10 cellular contexts compared by ENCODE assay signal in the genomic region with DNA sequence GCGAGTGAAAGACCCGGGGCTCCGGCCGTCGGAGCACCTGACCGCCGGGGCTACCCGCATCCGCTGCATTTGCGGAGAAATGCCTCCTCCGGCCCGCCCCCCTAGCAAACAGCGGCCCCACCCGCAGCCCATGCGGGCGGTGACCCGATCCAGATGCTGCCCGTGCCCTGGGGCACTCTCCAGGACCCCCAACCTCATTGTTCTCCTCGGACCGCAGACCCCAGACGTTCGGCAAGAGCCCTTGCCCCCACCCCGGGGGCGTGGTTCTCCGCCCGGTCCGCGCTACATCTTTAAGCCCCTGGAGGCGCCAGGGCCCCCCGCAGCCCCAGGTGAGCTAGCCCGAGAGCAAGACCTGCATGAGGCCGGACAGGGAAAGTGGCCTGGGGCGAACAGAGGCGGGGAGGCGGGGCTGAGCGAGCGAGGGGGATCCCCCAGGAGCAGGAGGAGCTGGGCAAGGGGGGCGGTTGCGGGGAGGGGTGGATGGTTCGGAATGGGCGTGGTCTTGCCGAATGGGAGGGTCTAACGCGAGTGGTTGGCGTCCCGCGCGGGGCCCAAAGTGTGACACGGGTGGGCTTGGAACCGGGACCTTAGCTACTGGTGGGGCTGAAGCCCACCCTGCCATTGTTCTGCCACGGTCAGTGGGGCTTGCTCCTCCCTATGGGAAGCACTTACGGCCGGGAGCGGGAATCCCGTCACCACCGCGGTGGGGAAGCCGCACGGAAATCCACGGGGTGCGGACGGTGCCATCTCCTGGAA. TPM values are rescaled to one million over a fixed set of nuclear protein-coding genes. Genes with fewer than 3 reads are reported as not detected.
A peak's percentile ranks its signal among the peaks of the same experiment; 100 is the strongest.
DNase-seq lines count a peak whose midpoint lies in the region; ATAC-seq, FAIRE-seq and TF ChIP-seq lines count a peak whose summit lies in the region.
"Had no signal": no experiment of that assay in that cellular context is flagged by ENCODE, and none has a peak within 500 bp of the region (broad histone marks: within the 10 kb centered on the region; RNA-seq: fewer than 3 reads in every experiment).

No MANE protein-coding gene starts in this region.

- POLR2A ChIA-PET in K562 (lab: Yijun Ruan, JAX) = interaction anchor here (0.6 to 0.9 kb wide), 3 partner anchors 8 to 266 kb away, joined by 3 to 4 read pairs (median 4); no protein-coding TSS in a partner anchor

- H3K4me1 Mint-ChIP-seq in naive B cell = peaks cover 24 to 35% (median 30%) of the 10 kb centered on the region in 3 donors
- peaks cover 8% of the 10 kb centered on the region for H3K4me1 Mint-ChIP-seq in type B pancreatic cell (ENCODE audit: unreplicated experiment)

- TF ChIP-seq CTCF in heart left ventricle (IDR thresholded peaks at IDR 0.05) = no peak
- no peak for TF ChIP-seq CTCF in K562 (IDR thresholded peaks at IDR 0.05 in 2 of 3, conservative IDR thresholded peaks at IDR 0.05 in 1 of 3; ENCODE audit: insufficient read depth in 2 of 3, low read depth in 1 of 3, low read length in 3 of 3)
- no peak for TF ChIP-seq CTCF in type B pancreatic cell (conservative IDR thresholded peaks at IDR 0.05)
- no peak for TF ChIP-seq CTCF in dorsolateral prefrontal cortex (IDR thresholded peaks at IDR 0.05 in 54 of 56, conservative IDR thresholded peaks at IDR 0.05 in 2 of 56; ENCODE audit: low read depth in 1 of 56, partially characterized antibody in 56 of 56)

- H3K36me3 Mint-ChIP-seq in naive B cell (no peaks in the 10 kb centered on the region), type B pancreatic cell (no peaks in the 10 kb centered on the region)

- TF ChIP-seq RAD21 in K562 (CRISPR knock-in tag; conservative IDR thresholded peaks at IDR 0.05 in 1 of 2, IDR thresholded peaks at IDR 0.05 in 1 of 2) = no peak

- TF ChIP-seq EP300 in K562 (IDR thresholded peaks at IDR 0.05; ENCODE audit: low read length) = no peak

- 2 to 7% (median 2%) methylated on average over 28 to 62 of the region's 62 CpGs for WGBS in heart left ventricle, 4 donors
- 71% methylated on average over 50 of the region's 62 CpGs for WGBS in K562 (ENCODE audit: insufficient coverage, low coverage, missing lambda C conversion rate)

- H3K36me3 ChIP-seq in heart left ventricle = no peaks in the 10 kb centered on the region
- no peaks in the 10 kb centered on the region for H3K36me3 ChIP-seq in K562 (ENCODE audit: control insufficient read depth, insufficient read depth, low read length)

- DNase-seq in heart left ventricle (no peak), Right ventricle myocardium superior (no peak), K562 (ENCODE audit: extremely low read depth in 1 of 4, low spot score in 3 of 4) (no peak), naive B cell (peak; percentile 49), type B pancreatic cell (ENCODE audit: extremely low spot score, unreplicated experiment) (no peak), NCI-H1417 treated with DMSO at 0.1 percent for 48 hours (lab: John Stamatoyannopoulos, UW) (no peak), dorsolateral prefrontal cortex (no peak)

- H3K9me3 Mint-ChIP-seq in naive B cell (peaks cover 0 to 1% (median 0%) of the 10 kb centered on the region in 7 donors), type B pancreatic cell (no peaks in the 10 kb centered on the region)

- peak overlapping the region; percentile 69 to 92 (median 84) for H3K4me3 Mint-ChIP-seq in naive B cell
- H3K4me3 Mint-ChIP-seq in type B pancreatic cell = peak overlapping the region; percentile 74

- H3K27ac Mint-ChIP-seq in naive B cell = peak overlapping the region in 3 of 6 donors; percentile 60 to 79 (median 70)
- no peak overlapping the region for H3K27ac Mint-ChIP-seq in type B pancreatic cell

- intact Hi-C loops in heart left ventricle (cut with DNase I) (loop anchor here in 3 of 10 donors (5.0 kb wide), 4 partner anchors 73 to 253 kb away; a partner anchor contains a TSS), Right ventricle myocardium superior (cut with DNase I) (loop anchor here (10.0 kb wide), 1 partner anchor 75 kb away; a partner anchor contains a TSS), K562 (cut with micrococcal nuclease) (no loop called here), dorsolateral prefrontal cortex (cut with DNase I) (loop anchor here in 1 of 2 donors (10.0 kb wide), 1 partner anchor 255 kb away; no protein-coding TSS in a partner anchor)

- no peak for TF ChIP-seq POLR2A in heart left ventricle (IDR thresholded peaks at IDR 0.05)
- no peak for TF ChIP-seq POLR2A in K562 (conservative IDR thresholded peaks at IDR 0.05)

- H4K20me1 ChIP-seq in K562 (replicated peaks; ENCODE audit: control insufficient read depth, insufficient read depth, low read length) = no peaks in the 10 kb centered on the region

- H3K9me3 ChIP-seq in heart left ventricle (no peaks in the 10 kb centered on the region), K562 (replicated peaks; ENCODE audit: control insufficient read depth, insufficient read depth, low read depth, low read length) (no peaks in the 10 kb centered on the region)

- no peak overlapping the region for H2AFZ ChIP-seq in K562 (ENCODE audit: low read depth, low read length)

- H3K27ac ChIP-seq in heart left ventricle (no peak overlapping the region), K562 (ENCODE audit: extremely low read depth, low read depth, low read length) (no peak overlapping the region), dorsolateral prefrontal cortex (no peak overlapping the region)
- H3K27ac ChIP-seq: C4-2B had no signal

- CTCF ChIA-PET in K562 (lab: Yijun Ruan, JAX; ENCODE audit: low intra/inter-chr PET ratio) = interaction anchor here (0.7 kb wide), 1 partner anchor 255 kb away, joined by 3 read pairs; no protein-coding TSS in a partner anchor

- FAIRE-seq in K562 (lab: Jason Lieb, UNC) = no peak

- BruUV-seq in K562 (replicated peaks; lab: Mats Ljungman, UMichigan) = no TSS peak

- H3K4me3 ChIP-seq in heart left ventricle (peak overlapping the region in 8 of 12 donors; percentile 10 to 36 (median 20)), K562 (no peak overlapping the region), dorsolateral prefrontal cortex (peak overlapping the region in 25 of 59 donors; percentile 12 to 54 (median 30))

- ATAC-seq in heart left ventricle (no peak), Right ventricle myocardium superior (ENCODE audit: poor library complexity) (no peak), K562 (no peak), naive B cell (ENCODE audit: low read depth in 2 of 2) (peak; percentile 53 to 61), HG03442 (IDR thresholded peaks at IDR 0.05; ENCODE audit: unreplicated experiment) (no peak)

- peak overlapping the region in 1 of 2 experiments; percentile 21; a peak in 1 of 4 replicates for H3K9ac ChIP-seq in K562 (ENCODE audit: insufficient read depth in 1 of 2, low read depth in 2 of 2, low read length in 2 of 2)

- H3K27me3 Mint-ChIP-seq in naive B cell (peaks cover 17 to 62% (median 61%) of the 10 kb centered on the region in 3 donors), type B pancreatic cell (peaks cover 74% of the 10 kb centered on the region)

- in situ Hi-C loops in K562 (cut with MboI) = no loop called here

- H3K27me3 ChIP-seq in heart left ventricle (peaks cover 17 to 79% (median 34%) of the 10 kb centered on the region in 9 donors), K562 (ENCODE audit: control insufficient read depth in 2 of 2, insufficient read depth in 2 of 2, low read length in 2 of 2) (no peaks in the 10 kb centered on the region; a peak in 1 of 5 replicates), dorsolateral prefrontal cortex (peaks cover 0 to 81% (median 33%) of the 10 kb centered on the region in 45 donors)

- no peaks in the 10 kb centered on the region for H3K79me2 ChIP-seq in K562 (ENCODE audit: control insufficient read depth, insufficient read depth, low read length)

- H3K4me1 ChIP-seq in heart left ventricle (peaks cover 0 to 19% (median 8%) of the 10 kb centered on the region in 12 donors), K562 (replicated peaks in 1 of 2; ENCODE audit: control insufficient read depth in 2 of 2, insufficient read depth in 2 of 2, low read length in 2 of 2) (peaks cover 6 to 40% of the 10 kb centered on the region in 2 experiments; a peak in 4 of 5 replicates)

- no peaks in the 10 kb centered on the region for H3K9me1 ChIP-seq in K562 (ENCODE audit: control insufficient read depth, insufficient read depth, low read length)

- no peak overlapping the region for H3K4me2 ChIP-seq in K562 (ENCODE audit: insufficient read depth, low read length)

RNA-seq across cellular contexts. Expression of a gene that starts 6.3 kb away (rescaled TPM):
- total RNA-seq in heart left ventricle = under 1 TPM in 2 of 9 donors, not detected in 7; 0.25 to 0.45 TPM
- polyA plus RNA-seq in heart left ventricle = not detected
- total RNA-seq in Right ventricle myocardium superior = not detected
- 7.8 and 10.7 TPM in 2 replicates for total RNA-seq in K562 (2011; cell fraction: chromatin; rRNA removed; ENCODE audit: low replicate concordance)
- total RNA-seq in K562 (2011; cell fraction: nucleolus; rRNA removed) = 10.0 and 10.2 TPM in 2 replicates
- total RNA-seq in K562 (2011; cell fraction: nucleoplasm; rRNA removed) = 5.7 and 6.5 TPM in 2 replicates
- 7.5 and 12.6 TPM in 2 replicates for total RNA-seq in K562 (2014; rRNA removed)
- total RNA-seq in K562 (2014; rRNA removed; fragmentation: Illumina TruSeq; extraction: Trizol) = 1.3 and 2.1 TPM in 2 replicates
- 1.9 and 2.5 TPM in 2 replicates for total RNA-seq in K562 (2015; rRNA removed; fragmentation: Illumina TruSeq; extraction: Trizol)
- total RNA-seq in K562 (2021) = 8.5 and 8.8 TPM in 2 replicates
- polyA plus RNA-seq in K562 (2011; rRNA removed) = 3.3 and 3.8 TPM in 2 replicates
- 4.8 and 8.5 TPM in 2 replicates for polyA plus RNA-seq in K562 (2011; cell fraction: cytosol; rRNA removed)
- polyA plus RNA-seq in K562 (2011; cell fraction: nucleus; rRNA removed) = 6.5 and 9.6 TPM in 2 replicates
- polyA plus RNA-seq in K562 (2012) = 4.3 and 24.3 TPM in 2 replicates
- 3.7 and 5.1 TPM in 2 replicates for polyA plus RNA-seq in K562 (2014; fragmentation: Illumina TruSeq; extraction: Trizol)
- polyA plus RNA-seq in K562 (2014; fragmentation: Nextera tagmentation; extraction: Ambion mirVana) = 1 to 10 TPM in 1 of 2 experiments, under 1 TPM in 1; 0.39 to 2.4 TPM
- 3.1 and 8.1 TPM in 2 replicates for polyA plus RNA-seq in K562 (2014; rRNA removed)
- polyA minus RNA-seq in K562 (2011; rRNA and poly(A)+ RNA removed) = 1.6 and 1.9 TPM in 2 replicates
- polyA minus RNA-seq in K562 (2011; cell fraction: cytosol; rRNA and poly(A)+ RNA removed) = 5.9 and 7.5 TPM in 2 replicates
- polyA minus RNA-seq in K562 (2011; cell fraction: nucleus; rRNA and poly(A)+ RNA removed) = 2.6 and 4.4 TPM in 2 replicates
- 1 to 10 TPM in 2 of 6 donors, under 1 TPM in 4; 0.06 to 1.8 (median 0.70) TPM for polyA plus RNA-seq in naive B cell (ENCODE audit: low read depth in 6 of 6)
- 20.0 and 67.7 TPM in 2 replicates for total RNA-seq in type B pancreatic cell (ENCODE audit: low replicate concordance)
- 1 to 10 TPM in 1 of 120 experiments, under 1 TPM in 1, not detected in 118; 0.14 to 1.2 TPM for total RNA-seq in dorsolateral prefrontal cortex

RNA-seq across cellular contexts. Expression of a gene that starts 12.3 kb away (rescaled TPM):
- total RNA-seq in heart left ventricle (1 to 10 TPM in 1 of 9 donors, under 1 TPM in 2, not detected in 6; 0.28 to 1.2 (median 0.48) TPM), Right ventricle myocardium superior (not detected), K562 (2014; rRNA removed) (not detected in 2 replicates), K562 (2014; rRNA removed; fragmentation: Illumina TruSeq; extraction: Trizol) (not detected in 2 replicates), K562 (2015; rRNA removed; fragmentation: Illumina TruSeq; extraction: Trizol) (not detected in 2 replicates), K562 (2021) (not detected in 2 replicates), type B pancreatic cell (ENCODE audit: low replicate concordance) (not detected in 2 replicates), dorsolateral prefrontal cortex (under 1 TPM in 6 of 120 experiments, not detected in 114; 0.26 to 0.76 (median 0.51) TPM)
- polyA plus RNA-seq in heart left ventricle (under 1 TPM in 1 of 2 donors, not detected in 1; 0.04 TPM), K562 (2011; rRNA removed) (not detected in 2 replicates), K562 (2014; fragmentation: Illumina TruSeq; extraction: Trizol) (not detected in 2 replicates), K562 (2014; fragmentation: Nextera tagmentation; extraction: Ambion mirVana) (not detected), K562 (2014; rRNA removed) (not detected in 2 replicates), naive B cell (ENCODE audit: low read depth in 6 of 6) (not detected)
- not detected in 2 replicates for total RNA-seq in K562 (2011; cell fraction: chromatin; rRNA removed; ENCODE audit: low replicate concordance)
- total RNA-seq in K562 (2011; cell fraction: nucleolus; rRNA removed) = not detected in 2 replicates
- total RNA-seq in K562 (2011; cell fraction: nucleoplasm; rRNA removed) = not detected in 2 replicates
- not detected in 2 replicates for polyA plus RNA-seq in K562 (2011; cell fraction: cytosol; rRNA removed)
- polyA plus RNA-seq in K562 (2011; cell fraction: nucleus; rRNA removed) = not detected in 2 replicates
- not detected in 2 replicates for polyA plus RNA-seq in K562 (2012)
- polyA minus RNA-seq in K562 (2011; rRNA and poly(A)+ RNA removed) = not detected in 2 replicates
- not detected in 2 replicates for polyA minus RNA-seq in K562 (2011; cell fraction: cytosol; rRNA and poly(A)+ RNA removed)
- not detected in 2 replicates for polyA minus RNA-seq in K562 (2011; cell fraction: nucleus; rRNA and poly(A)+ RNA removed)
- total RNA-seq: HT1080 had no signal

RNA-seq across cellular contexts. Expression of a gene that starts 42.5 kb away (rescaled TPM):
- total RNA-seq in heart left ventricle = 10 to 100 TPM in 2 of 9 donors, 1 to 10 TPM in 6, not detected in 1; 1.6 to 89.9 (median 4.4) TPM
- polyA plus RNA-seq in heart left ventricle = 10 to 100 TPM in 1 of 2 donors, 1 to 10 TPM in 1; 9.9 to 26.1 TPM
- total RNA-seq in Right ventricle myocardium superior = 4.4 TPM
- 26.7 and 65.5 TPM in 2 replicates for total RNA-seq in K562 (2011; cell fraction: chromatin; rRNA removed; ENCODE audit: low replicate concordance)
- total RNA-seq in K562 (2011; cell fraction: nucleolus; rRNA removed) = 72.0 and 78.5 TPM in 2 replicates
- total RNA-seq in K562 (2011; cell fraction: nucleoplasm; rRNA removed) = 50.2 and 55.9 TPM in 2 replicates
- 34.9 and 43.3 TPM in 2 replicates for total RNA-seq in K562 (2014; rRNA removed)
- total RNA-seq in K562 (2014; rRNA removed; fragmentation: Illumina TruSeq; extraction: Trizol) = 127 TPM in 2 replicates
- 182 and 185 TPM in 2 replicates for total RNA-seq in K562 (2015; rRNA removed; fragmentation: Illumina TruSeq; extraction: Trizol)
- total RNA-seq in K562 (2021) = 70.9 and 90.7 TPM in 2 replicates
- polyA plus RNA-seq in K562 (2011; rRNA removed) = 312 and 418 TPM in 2 replicates
- polyA plus RNA-seq in K562 (2011; cell fraction: cytosol; rRNA removed) = 457 and 520 TPM in 2 replicates
- 77.7 and 147 TPM in 2 replicates for polyA plus RNA-seq in K562 (2011; cell fraction: nucleus; rRNA removed)
- 170 and 195 TPM in 2 replicates for polyA plus RNA-seq in K562 (2012)
- 147 and 173 TPM in 2 replicates for polyA plus RNA-seq in K562 (2014; fragmentation: Illumina TruSeq; extraction: Trizol)
- polyA plus RNA-seq in K562 (2014; fragmentation: Nextera tagmentation; extraction: Ambion mirVana) = 100 to 1,000 TPM; 355 to 488 TPM
- polyA plus RNA-seq in K562 (2014; rRNA removed) = 152 and 198 TPM in 2 replicates
- 56.1 and 74.7 TPM in 2 replicates for polyA minus RNA-seq in K562 (2011; rRNA and poly(A)+ RNA removed)
- 28.1 and 33.6 TPM in 2 replicates for polyA minus RNA-seq in K562 (2011; cell fraction: cytosol; rRNA and poly(A)+ RNA removed)
- polyA minus RNA-seq in K562 (2011; cell fraction: nucleus; rRNA and poly(A)+ RNA removed) = 6.9 and 14.1 TPM in 2 replicates
- over 10,000 TPM; 10,565 to 16,920 (median 13,137) TPM for polyA plus RNA-seq in naive B cell (ENCODE audit: low read depth in 6 of 6)
- total RNA-seq in type B pancreatic cell (ENCODE audit: low replicate concordance) = 0.75 and 0.93 TPM in 2 replicates
- total RNA-seq in dorsolateral prefrontal cortex = 10 to 100 TPM in 2 of 120 experiments, 1 to 10 TPM in 109, not detected in 9; 1.1 to 20.8 (median 2.9) TPM
- total RNA-seq: HT1080 had no signal

RNA-seq across cellular contexts. Expression of a gene that starts 50.4 kb away (rescaled TPM):
- under 1 TPM in 1 of 9 donors, not detected in 8; 0.15 TPM for total RNA-seq in heart left ventricle
- not detected for polyA plus RNA-seq in heart left ventricle
- total RNA-seq in Right ventricle myocardium superior = not detected
- 0.51 and 0.97 TPM in 2 replicates for total RNA-seq in K562 (2011; cell fraction: chromatin; rRNA removed; ENCODE audit: low replicate concordance)
- 0.53 and 0.67 TPM in 2 replicates for total RNA-seq in K562 (2011; cell fraction: nucleolus; rRNA removed)
- total RNA-seq in K562 (2011; cell fraction: nucleoplasm; rRNA removed) = 0.81 and 1.5 TPM in 2 replicates
- total RNA-seq in K562 (2014; rRNA removed) = 3.1 and 3.8 TPM in 2 replicates
- total RNA-seq in K562 (2014; rRNA removed; fragmentation: Illumina TruSeq; extraction: Trizol) = 4.3 and 4.5 TPM in 2 replicates
- 4.5 and 5.4 TPM in 2 replicates for total RNA-seq in K562 (2015; rRNA removed; fragmentation: Illumina TruSeq; extraction: Trizol)
- total RNA-seq in K562 (2021) = 5.1 TPM in 2 replicates
- polyA plus RNA-seq in K562 (2011; rRNA removed) = 0.26 and 5.2 TPM in 2 replicates
- 0.25 and 1.9 TPM in 2 replicates for polyA plus RNA-seq in K562 (2011; cell fraction: cytosol; rRNA removed)
- 0.15 and 1.7 TPM in 2 replicates for polyA plus RNA-seq in K562 (2011; cell fraction: nucleus; rRNA removed)
- 0.24 and 1.0 TPM in 2 replicates for polyA plus RNA-seq in K562 (2012)
- 3.5 and 3.9 TPM in 2 replicates for polyA plus RNA-seq in K562 (2014; fragmentation: Illumina TruSeq; extraction: Trizol)
- polyA plus RNA-seq in K562 (2014; fragmentation: Nextera tagmentation; extraction: Ambion mirVana) = 1 to 10 TPM in 1 of 2 experiments, under 1 TPM in 1; 0.80 to 1.0 TPM
- 2.4 and 3.2 TPM in 2 replicates for polyA plus RNA-seq in K562 (2014; rRNA removed)
- polyA minus RNA-seq in K562 (2011; rRNA and poly(A)+ RNA removed) = 0.69 and 13.6 TPM in 2 replicates
- polyA minus RNA-seq in K562 (2011; cell fraction: cytosol; rRNA and poly(A)+ RNA removed) = 0.36 and 6.4 TPM in 2 replicates
- polyA minus RNA-seq in K562 (2011; cell fraction: nucleus; rRNA and poly(A)+ RNA removed) = 0.11 and 0.81 TPM in 2 replicates
- not detected for polyA plus RNA-seq in naive B cell (ENCODE audit: low read depth in 6 of 6)
- 3.1 and 26.2 TPM in 2 replicates for total RNA-seq in type B pancreatic cell (ENCODE audit: low replicate concordance)
- total RNA-seq in dorsolateral prefrontal cortex = not detected
- total RNA-seq: HT1080 had no signal

RNA-seq across cellular contexts. Expression of a gene that starts 53.8 kb away (rescaled TPM):
- total RNA-seq in heart left ventricle (10 to 100 TPM in 3 of 9 donors, 1 to 10 TPM in 6; 3.7 to 17.2 (median 7.6) TPM), Right ventricle myocardium superior (8.3 TPM), K562 (2014; rRNA removed) (11.3 and 11.5 TPM in 2 replicates), K562 (2014; rRNA removed; fragmentation: Illumina TruSeq; extraction: Trizol) (2.6 and 4.0 TPM in 2 replicates), K562 (2015; rRNA removed; fragmentation: Illumina TruSeq; extraction: Trizol) (8.1 and 8.2 TPM in 2 replicates), K562 (2021) (20.2 and 24.9 TPM in 2 replicates), type B pancreatic cell (ENCODE audit: low replicate concordance) (27.1 and 50.5 TPM in 2 replicates), dorsolateral prefrontal cortex (10 to 100 TPM; 17.6 to 43.2 (median 31.5) TPM)
- polyA plus RNA-seq in heart left ventricle (10 to 100 TPM in 1 of 2 donors, 1 to 10 TPM in 1; 9.0 to 12.2 TPM), K562 (2011; rRNA removed) (17.5 and 20.9 TPM in 2 replicates), K562 (2014; fragmentation: Illumina TruSeq; extraction: Trizol) (12.3 and 14.7 TPM in 2 replicates), K562 (2014; fragmentation: Nextera tagmentation; extraction: Ambion mirVana) (1 to 10 TPM in 1 of 2 experiments, under 1 TPM in 1; 0.48 to 2.1 TPM), K562 (2014; rRNA removed) (30.6 and 34.3 TPM in 2 replicates), naive B cell (ENCODE audit: low read depth in 6 of 6) (10 to 100 TPM in 2 of 6 donors, 1 to 10 TPM in 4; 4.3 to 15.7 (median 6.9) TPM)
- total RNA-seq in K562 (2011; cell fraction: chromatin; rRNA removed; ENCODE audit: low replicate concordance) = 26.5 and 67.3 TPM in 2 replicates
- 42.6 and 44.4 TPM in 2 replicates for total RNA-seq in K562 (2011; cell fraction: nucleolus; rRNA removed)
- total RNA-seq in K562 (2011; cell fraction: nucleoplasm; rRNA removed) = 37.0 and 39.5 TPM in 2 replicates
- polyA plus RNA-seq in K562 (2011; cell fraction: cytosol; rRNA removed) = 20.1 and 26.4 TPM in 2 replicates
- polyA plus RNA-seq in K562 (2011; cell fraction: nucleus; rRNA removed) = 134 and 188 TPM in 2 replicates
- polyA plus RNA-seq in K562 (2012) = 23.4 and 28.6 TPM in 2 replicates
- 9.3 and 10.4 TPM in 2 replicates for polyA minus RNA-seq in K562 (2011; rRNA and poly(A)+ RNA removed)
- 7.9 and 8.8 TPM in 2 replicates for polyA minus RNA-seq in K562 (2011; cell fraction: cytosol; rRNA and poly(A)+ RNA removed)
- 26.3 and 27.6 TPM in 2 replicates for polyA minus RNA-seq in K562 (2011; cell fraction: nucleus; rRNA and poly(A)+ RNA removed)

Comparison
In these comparisons a context has a peak if more than half of its experiments do, and no peak if none do; other contexts are left out.
1. ATAC-seq: peak in naive B cell (2 of 2); none in heart left ventricle (0 of 4), Right ventricle myocardium superior (single experiment), K562 (single experiment) and HG03442 (single experiment).